In genomic region chr18:43420950-43421349, GRCh38 we compare ENCODE assay signal across 15 cellular contexts.
A peak's percentile ranks its signal among the peaks of the same experiment; 100 is the strongest.
DNase-seq lines count a peak whose midpoint lies in the region; ATAC-seq and TF ChIP-seq lines count a peak whose summit lies in the region.
"Had no signal": no experiment of that assay in that cellular context is flagged by ENCODE, and none has a peak within 500 bp of the region (broad histone marks: within the 10 kb centered on the region; RNA-seq: fewer than 3 reads in every experiment).

No MANE protein-coding gene starts in this region.

- no peaks in the 10 kb centered on the region for H3F3A ChIP-seq in Loucy (ENCODE audit: low read depth)

- H3K27ac ChIP-seq in brain microvascular endothelial cell, result no peak overlapping the region

- H2AFZ ChIP-seq in Loucy (ENCODE audit: low read length), result no peak overlapping the region

- no peaks in the 10 kb centered on the region for H3K9me3 ChIP-seq in Loucy (ENCODE audit: insufficient read depth, low read depth, low read length)

- no peaks in the 10 kb centered on the region for H3K27me3 ChIP-seq in Loucy (ENCODE audit: insufficient read depth, low read length, poor library complexity, severe bottlenecking)
- no peaks in the 10 kb centered on the region for H3K27me3 ChIP-seq in brain microvascular endothelial cell (replicated peaks)

- H3K4me2 ChIP-seq in Loucy (ENCODE audit: low read depth, low read length, poor library complexity, severe bottlenecking), result no peak overlapping the region

- H3K9ac ChIP-seq in Loucy (ENCODE audit: low read depth, low read length, poor library complexity, severe bottlenecking), result no peak overlapping the region

- no peak for ATAC-seq in GM21528 (IDR thresholded peaks at IDR 0.05; ENCODE audit: low FRiP score, unreplicated experiment)
- ATAC-seq: activated CD4-positive, alpha-beta T cell treated with anti-CD3 and anti-CD28 coated beads for 36 hours; left colon; natural killer cell treated with Interleukin-12 subunit alpha and Interleukin-12 subunit beta and Interleukin-15 and Interleukin-18, amount 100 ng/mL, for 72 hours had no signal

- H3K36me3 ChIP-seq in Loucy (ENCODE audit: insufficient read depth, low read length) (no peaks in the 10 kb centered on the region), brain microvascular endothelial cell (replicated peaks) (no peaks in the 10 kb centered on the region)

- H3K9me2 ChIP-seq in Loucy (replicated peaks; ENCODE audit: low read depth, low read length), result no peaks in the 10 kb centered on the region

- DNase-seq in GM10266 (ENCODE audit: extremely low spot score) (no peak), brain microvascular endothelial cell (no peak), myocyte (ENCODE audit: low read depth) (peak; percentile 6), SKM-1 treated with dmso at 0.1 percent for 144 hours (lab: John Stamatoyannopoulos, UW; ENCODE audit: unreplicated experiment) (no peak), AML-193 (lab: John Stamatoyannopoulos, UW) (no peak)
- DNase-seq in stimulated activated CD4-positive, alpha-beta T cell treated with anti-CD3 and anti-CD28 coated beads, Interleukin-12 subunit alpha, Interleukin-12 subunit beta, amount 100 ng/mL, for 4 hours, result no peak
- DNase-seq: activated CD4-positive, alpha-beta T cell treated with anti-CD3 and anti-CD28 coated beads for 36 hours; GF-D8; IMR-90; left colon; NCI-H187 treated with DMSO at 0.1 percent for 48 hours; T-helper 1 cell had no signal

- H3K4me1 ChIP-seq in Loucy (ENCODE audit: insufficient read depth, low read length, poor library complexity, severe bottlenecking), result no peaks in the 10 kb centered on the region

- TF ChIP-seq CTCF in GM10266 (IDR thresholded peaks at IDR 0.05; ENCODE audit: control insufficient read depth, insufficient read depth, low read depth, missing control alignments) (peak; percentile 9), Loucy (conservative IDR thresholded peaks at IDR 0.05; ENCODE audit: low read length) (peak; percentile 50), brain microvascular endothelial cell (IDR thresholded peaks at IDR 0.05; ENCODE audit: low read depth, low read length, missing control alignments) (peak; percentile 45)

- H3K79me2 ChIP-seq in Loucy (ENCODE audit: insufficient read depth, low read length), result no peaks in the 10 kb centered on the region

- no peaks in the 10 kb centered on the region for H4K20me1 ChIP-seq in Loucy (ENCODE audit: insufficient read depth, low read length, poor library complexity, severe bottlenecking)

- in situ Hi-C loops in brain microvascular endothelial cell (cut with HindIII; ENCODE audit: low pct_ligation_motif_present, low sequenced_read_pairs), result no loop called here

- no peak overlapping the region for H3K4me3 ChIP-seq in Loucy (ENCODE audit: low read length, poor library complexity, severe bottlenecking)
- H3K4me3 ChIP-seq in brain microvascular endothelial cell (ENCODE audit: low read depth, low read length), result no peak overlapping the region
